Comparison of ENCODE assay signal across 12 cellular contexts in genomic region chr6:22468566-22468965, GRCh38.
"Had no signal": no experiment of that assay in that cellular context is flagged by ENCODE, and none has a peak within 500 bp of the region (broad histone marks: within the 10 kb centered on the region; RNA-seq: fewer than 3 reads in every experiment).

No MANE protein-coding gene starts in this region.

- H3K79me2 ChIP-seq: hepatocyte had no signal

- H3K9me3 ChIP-seq: ascending aorta had no signal

- H3K4me3 ChIP-seq: ascending aorta, cardiac muscle cell, coronary artery, hepatocyte, skin epidermis had no signal

- H2AFZ ChIP-seq: hepatocyte had no signal

- H3K27ac ChIP-seq: ascending aorta, cardiac muscle cell, coronary artery, hepatocyte, skin epidermis had no signal

- H3K4me2 ChIP-seq: hepatocyte had no signal

- H3K27me3 ChIP-seq: ascending aorta, cardiac muscle cell, hepatocyte had no signal

- ATAC-seq: activated T-cell treated with anti-CD3 and anti-CD28 coated beads, Interleukin-2, amount 50 U/mL, for 72 hours had no signal

- H3K36me3 ChIP-seq: ascending aorta, cardiac muscle cell had no signal

- DNase-seq: activated CD4-positive, alpha-beta memory T cell treated with anti-CD3 and anti-CD28 coated beads, Interleukin-2, amount 10 ng/mL, durations not matched to agents 7 days and 5 days; activated gamma-delta T cell treated with Interleukin-2 at 50 U/mL for 16 hours; activated naive CD8-positive, alpha-beta T cell treated with anti-CD3 and anti-CD28 coated beads for 36 hours; activated T-cell treated with anti-CD3 and anti-CD28 coated beads, Interleukin-2, amount 50 U/mL, for 72 hours; effector CD4-positive, alpha-beta T cell; mesendoderm; retina had no signal
